ENCODE assay signal across 16 cellular contexts in the genomic region with DNA sequence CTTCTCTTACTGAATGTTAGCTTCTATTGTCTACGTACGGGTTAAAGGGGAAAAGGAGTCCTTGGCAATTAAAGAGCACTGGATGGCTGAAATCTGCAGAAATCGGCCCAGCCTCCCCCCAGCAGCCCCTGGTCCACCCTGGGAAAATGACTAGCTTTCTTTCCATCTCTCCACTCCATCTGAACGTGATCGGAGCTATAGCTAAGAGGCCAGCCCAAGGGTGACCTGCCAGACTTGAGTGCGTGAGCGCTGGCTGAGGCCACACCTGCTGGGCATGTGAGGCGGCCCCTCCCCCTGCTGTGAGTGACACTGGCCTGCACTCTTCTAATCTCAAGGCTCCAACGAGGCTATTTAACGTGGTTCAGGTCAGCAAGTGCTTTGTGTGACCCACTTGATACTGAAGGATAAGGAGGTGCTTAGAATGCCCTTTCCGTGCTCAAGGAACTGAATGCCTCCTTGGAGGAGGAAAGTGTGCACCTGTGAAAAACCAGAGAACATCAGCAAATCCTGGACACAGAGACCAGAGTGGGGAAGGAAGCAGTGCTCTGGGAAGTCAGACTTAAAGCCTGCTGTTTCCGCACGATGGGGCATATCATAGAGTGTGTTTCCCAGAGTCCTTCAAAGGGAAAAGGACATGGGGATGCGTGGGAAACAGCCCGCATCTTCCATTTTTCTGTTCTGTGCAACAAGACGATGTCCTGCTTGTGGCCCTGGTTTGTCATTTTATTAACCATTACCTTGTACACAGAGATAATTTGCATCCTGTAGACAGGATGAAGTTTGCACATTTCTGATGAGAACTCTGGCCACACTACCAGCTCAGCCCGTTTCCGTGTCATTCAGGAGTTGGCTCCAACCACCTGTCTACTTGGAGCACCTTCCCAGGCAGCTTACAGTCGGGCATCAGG. TPM values are rescaled to one million over a fixed set of nuclear protein-coding genes. Genes with fewer than 3 reads are reported as not detected.
DNase-seq lines count a peak whose midpoint lies in the region; ATAC-seq, FAIRE-seq and TF ChIP-seq lines count a peak whose summit lies in the region.
"Had no signal": no experiment of that assay in that cellular context is flagged by ENCODE, and none has a peak within 500 bp of the region (broad histone marks: within the 10 kb centered on the region; RNA-seq: fewer than 3 reads in every experiment).

No MANE protein-coding gene starts in this region.

- H4K20me1 ChIP-seq in neural progenitor cell (ENCODE audit: low read depth), result peaks cover 71% of the 10 kb centered on the region

- FAIRE-seq in GM18507 (lab: Jason Lieb, UNC) (peak; percentile 59), bronchial epithelial cell (lab: Jason Lieb, UNC) (peak; percentile 70)
- FAIRE-seq: frontal cortex, TTC549 had no signal

- H3K9ac ChIP-seq in neural progenitor cell, result no peak overlapping the region

- H3K27me3 ChIP-seq in H7 (ENCODE audit: control insufficient read depth, insufficient read depth, low read length) (peaks cover 81% of the 10 kb centered on the region), bronchial epithelial cell (ENCODE audit: control insufficient read depth, insufficient read depth, low read length) (peaks cover 49% of the 10 kb centered on the region), neural progenitor cell (peaks cover 100% of the 10 kb centered on the region)

- H3K4me3 ChIP-seq in H7 (ENCODE audit: insufficient read depth, low read depth, low read length) (no peak overlapping the region), bronchial epithelial cell (ENCODE audit: low read depth, low read length) (no peak overlapping the region), neural progenitor cell (no peak overlapping the region)
- H3K4me3 ChIP-seq: skin epidermis had no signal

- no peaks in the 10 kb centered on the region for H3K79me2 ChIP-seq in neural progenitor cell (ENCODE audit: low read depth)

- H3K27me3 Mint-ChIP-seq in neural progenitor cell (ENCODE audit: insufficient read depth, low read depth), result peaks cover 83% of the 10 kb centered on the region

- H3K4me2 ChIP-seq in neural progenitor cell, result no peak overlapping the region

- no peak overlapping the region for H3K27ac ChIP-seq in neural progenitor cell
- H3K27ac ChIP-seq: skin epidermis had no signal

- H3F3A ChIP-seq in neural progenitor cell (ENCODE audit: low read depth), result peaks cover 19% of the 10 kb centered on the region

- no peak overlapping the region for H3K27ac Mint-ChIP-seq in neural progenitor cell
- H3K27ac Mint-ChIP-seq: CD4-positive, alpha-beta T cell; nephron had no signal

- peaks cover 23% of the 10 kb centered on the region for H3K4me1 ChIP-seq in neural progenitor cell

- no peak for TF ChIP-seq CTCF in bronchial epithelial cell (IDR thresholded peaks at IDR 0.05; ENCODE audit: insufficient read depth, low read length, severe bottlenecking)
- no peak for TF ChIP-seq CTCF in neural progenitor cell (IDR thresholded peaks at IDR 0.05)

- H3K9me3 ChIP-seq in neural progenitor cell (ENCODE audit: low read depth), result no peaks in the 10 kb centered on the region

- H3K36me3 Mint-ChIP-seq in neural progenitor cell, result no peaks in the 10 kb centered on the region

- H3K4me3 Mint-ChIP-seq in neural progenitor cell, result no peak overlapping the region
- H3K4me3 Mint-ChIP-seq: CD4-positive, alpha-beta T cell had no signal

- H3K36me3 ChIP-seq in H7 (replicated peaks; ENCODE audit: control insufficient read depth, insufficient read depth, low read length) (no peaks in the 10 kb centered on the region), bronchial epithelial cell (ENCODE audit: control insufficient read depth, insufficient read depth, low read length) (no peaks in the 10 kb centered on the region), neural progenitor cell (no peaks in the 10 kb centered on the region)

- no peak for ATAC-seq in esophagus mucosa

- no peak overlapping the region for H2AFZ ChIP-seq in neural progenitor cell (replicated peaks)

- H3K4me1 Mint-ChIP-seq in neural progenitor cell, result peaks cover 3% of the 10 kb centered on the region

- DNase-seq in GM18507 (ENCODE audit: extremely low spot score, insufficient read length, low read depth), result no peak
- DNase-seq in H7, result peak; percentile 73
- no peak for DNase-seq in bronchial epithelial cell (ENCODE audit: low read depth)
- peak; percentile 67 for DNase-seq in neural progenitor cell (ENCODE audit: low spot score)
- no peak for DNase-seq in NCI-H1105 treated with DMSO at 0.1 percent for 48 hours (lab: John Stamatoyannopoulos, UW)
- no peak for DNase-seq in NCI-H446 treated with DMSO at 0.1 percent for 48 hours (lab: John Stamatoyannopoulos, UW)
- DNase-seq: activated T-cell treated with anti-CD3 and anti-CD28 coated beads for 4 hours, anterior cingulate cortex, NCI-H774, SHP77 treated with DMSO at 0.1 percent for 48 hours had no signal

- peaks cover 2% of the 10 kb centered on the region for H3K9me3 Mint-ChIP-seq in neural progenitor cell
- H3K9me3 Mint-ChIP-seq: CD4-positive, alpha-beta T cell had no signal

RNA-seq across cellular contexts. Expression of a gene that starts 12.5 kb away (rescaled TPM):
- 0.37 and 1.2 TPM in 2 replicates for total RNA-seq in H7 (2014; rRNA removed; shearing (Covaris generic))
- total RNA-seq in bronchial epithelial cell (0.13 TPM in 1 of 2 replicates, not detected in the other), neural progenitor cell (ENCODE audit: low replicate concordance) (not detected in 2 replicates), esophagus mucosa (0.12 TPM)
- total RNA-seq: frontal cortex had no signal

Comparison
In these comparisons a context has a peak if more than half of its experiments do, and no peak if none do; other contexts are left out.
1. DNase-seq: peak in H7 (single experiment) and neural progenitor cell (single experiment); none in GM18507 (single experiment), bronchial epithelial cell (single experiment), NCI-H1105 treated with DMSO at 0.1 percent for 48 hours (single experiment) and NCI-H446 treated with DMSO at 0.1 percent for 48 hours (single experiment).